ENCODE assay signal across 8 cellular contexts in the genomic region with DNA sequence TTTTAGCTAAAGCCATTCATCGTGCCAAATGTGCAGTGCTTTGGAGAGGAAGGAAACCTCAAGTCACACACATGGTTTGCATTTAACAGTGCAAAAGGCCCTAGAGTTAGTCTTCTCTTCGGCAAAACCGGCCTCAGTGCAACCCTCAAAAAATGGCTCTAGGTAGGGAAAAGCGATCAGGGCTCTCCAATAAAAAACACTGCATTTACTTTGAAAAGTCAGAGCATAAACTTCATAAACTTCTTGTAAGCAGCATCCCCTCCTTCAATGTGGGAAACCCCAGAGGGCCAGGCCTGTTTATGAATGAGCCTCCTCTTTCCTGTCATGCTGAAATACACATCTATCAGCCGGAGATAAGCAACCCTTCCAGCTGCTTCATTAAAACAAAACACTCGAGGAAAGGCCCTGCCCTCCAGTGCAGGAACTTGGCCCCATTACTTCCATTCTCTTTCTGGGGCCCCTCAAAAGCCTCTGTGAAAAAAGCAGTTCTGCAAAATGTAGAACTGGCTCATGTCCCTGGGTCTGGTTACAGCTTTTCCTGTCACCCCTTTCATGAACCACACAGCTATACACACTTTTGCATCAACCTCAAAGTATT.
DNase-seq lines count a peak whose midpoint lies in the region; ATAC-seq and TF ChIP-seq lines count a peak whose summit lies in the region.
"Had no signal": no experiment of that assay in that cellular context is flagged by ENCODE, and none has a peak within 500 bp of the region (broad histone marks: within the 10 kb centered on the region; RNA-seq: fewer than 3 reads in every experiment).

No MANE protein-coding gene starts in this region.

- H4K20me1 ChIP-seq in fibroblast of lung (ENCODE audit: control insufficient read depth, extremely low read depth, insufficient read depth, low read length), result no peaks in the 10 kb centered on the region

- no peak for TF ChIP-seq POLR2A in sigmoid colon (IDR thresholded peaks at IDR 0.05)

- no peak overlapping the region for H3K9ac ChIP-seq in fibroblast of lung (ENCODE audit: insufficient read depth, low read length)

- TF ChIP-seq CTCF in fibroblast of lung (conservative IDR thresholded peaks at IDR 0.05 in 1 of 2, IDR thresholded peaks at IDR 0.05 in 1 of 2; ENCODE audit: low read depth in 1 of 2, low read length in 2 of 2) (no peak), sigmoid colon (IDR thresholded peaks at IDR 0.05) (no peak)

- ATAC-seq in GM19351 (IDR thresholded peaks at IDR 0.05; ENCODE audit: unreplicated experiment), result peak; percentile 46
- ATAC-seq in HG03565 (IDR thresholded peaks at IDR 0.05; ENCODE audit: unreplicated experiment), result no peak

- no peaks in the 10 kb centered on the region for H3K36me3 ChIP-seq in SJCRH30
- peaks cover 8% of the 10 kb centered on the region for H3K36me3 ChIP-seq in fibroblast of lung (ENCODE audit: control insufficient read depth, insufficient read depth, low read length)
- H3K36me3 ChIP-seq in sigmoid colon, result peaks cover 0 to 37% (median 9%) of the 10 kb centered on the region in 4 donors

- no peak overlapping the region for H2AFZ ChIP-seq in fibroblast of lung (ENCODE audit: low read length)

- no peak for TF ChIP-seq EP300 in sigmoid colon (IDR thresholded peaks at IDR 0.05)

- H3K9me3 ChIP-seq in SJCRH30 (replicated peaks) (no peaks in the 10 kb centered on the region), fibroblast of lung (ENCODE audit: control insufficient read depth, insufficient read depth, low read depth, low read length) (no peaks in the 10 kb centered on the region), sigmoid colon (no peaks in the 10 kb centered on the region)

- no peaks in the 10 kb centered on the region for H3K27me3 ChIP-seq in SJCRH30
- no peaks in the 10 kb centered on the region for H3K27me3 ChIP-seq in fibroblast of lung (ENCODE audit: control insufficient read depth, insufficient read depth, low read length)
- H3K27me3 ChIP-seq in sigmoid colon, result no peaks in the 10 kb centered on the region

- peaks cover 18% of the 10 kb centered on the region for H3K4me1 ChIP-seq in SJCRH30
- peaks cover 10% of the 10 kb centered on the region for H3K4me1 ChIP-seq in fibroblast of lung (ENCODE audit: control insufficient read depth, extremely low read depth, insufficient read depth, low read length)
- peaks cover 0 to 29% (median 24%) of the 10 kb centered on the region in 4 donors for H3K4me1 ChIP-seq in sigmoid colon

- H3K27ac ChIP-seq in SJCRH30, result no peak overlapping the region
- H3K27ac ChIP-seq in fibroblast of lung (ENCODE audit: insufficient read depth, low read length), result peak overlapping the region; percentile 41
- peak overlapping the region; percentile 24 to 56 (median 54) for H3K27ac ChIP-seq in sigmoid colon

- H3K4me2 ChIP-seq in fibroblast of lung (ENCODE audit: extremely low read depth, insufficient read depth, low read length), result peak overlapping the region; percentile 13

- intact Hi-C loops in sigmoid colon (cut with DNase I), result loop anchor here (5.0 kb wide), 1 partner anchor 198 kb away; no protein-coding TSS in a partner anchor

- H3K4me3 ChIP-seq in SJCRH30, result no peak overlapping the region
- H3K4me3 ChIP-seq in fibroblast of lung (replicated peaks in 1 of 4; ENCODE audit: control extremely low read depth in 1 of 4, insufficient read depth in 1 of 4, low read depth in 3 of 4, low read length in 4 of 4), result no peak overlapping the region
- H3K4me3 ChIP-seq in sigmoid colon, result no peak overlapping the region

- DNase-seq in SJCRH30, result peak; percentile 14 to 58
- DNase-seq in fibroblast of lung (ENCODE audit: low read depth in 2 of 2), result peak; percentile 29 to 68
- no peak for DNase-seq in sigmoid colon
- no peak for DNase-seq in DMS53 (lab: John Stamatoyannopoulos, UW)
- no peak for DNase-seq in stimulated activated CD8-positive, alpha-beta memory T cell treated with anti-CD3 and anti-CD28 coated beads, Interleukin-4, amount 100 ng/mL, for 48 hours
- DNase-seq: NCI-H2227 treated with DMSO at 0.1 percent for 48 hours had no signal

- H3K79me2 ChIP-seq in fibroblast of lung (ENCODE audit: control insufficient read depth, insufficient read depth, low read length), result no peaks in the 10 kb centered on the region

- 25 to 59% methylated on average over 6 of the region's 6 CpGs for WGBS in sigmoid colon, 2 donors

Comparison
In these comparisons a context has a peak if more than half of its experiments do, and no peak if none do; other contexts are left out.
1. DNase-seq: peak in SJCRH30 (2 of 2) and fibroblast of lung (2 of 2); none in sigmoid colon (single experiment), DMS53 (single experiment) and stimulated activated CD8-positive, alpha-beta memory T cell treated with anti-CD3 and anti-CD28 coated beads, Interleukin-4, amount 100 ng/mL, for 48 hours (single experiment).